In genomic region chr7:103632005-103632639, GRCh38 we compare ENCODE assay signal across 21 cellular contexts.
"Had no signal": no experiment of that assay in that cellular context is flagged by ENCODE, and none has a peak within 500 bp of the region (broad histone marks: within the 10 kb centered on the region; RNA-seq: fewer than 3 reads in every experiment).

No MANE protein-coding gene starts in this region.

- H3K4me1 ChIP-seq: gastroesophageal sphincter, heart right ventricle, stomach, vagina had no signal

- H3K4me3 ChIP-seq: coronary artery, gastroesophageal sphincter, heart right ventricle, ovary, stomach, vagina had no signal

- H3K4me3 Mint-ChIP-seq: activated CD4-positive, alpha-beta memory T cell treated with anti-CD3 and anti-CD28 coated beads, Interleukin-2, amount 10 ng/mL, durations not matched to agents 7 days and 5 days; activated CD8-positive, alpha-beta memory T cell treated with anti-CD3 and anti-CD28 coated beads, Interleukin-2, amount 10 ng/mL, durations not matched to agents 7 days and 5 days; activated naive CD8-positive, alpha-beta T cell treated with anti-CD3 and anti-CD28 coated beads, Interleukin-2, amount 10 ng/mL, durations not matched to agents 7 days and 5 days; brain; central memory CD8-positive, alpha-beta T cell; naive thymus-derived CD4-positive, alpha-beta T cell; stimulated activated effector memory CD8-positive, alpha-beta T cell treated with anti-CD3 and anti-CD28 coated beads, Interleukin-12 subunit alpha, Interleukin-12 subunit beta, amount 100 ng/mL, for 72 hours had no signal

- H3K9me3 Mint-ChIP-seq: activated CD4-positive, alpha-beta memory T cell treated with anti-CD3 and anti-CD28 coated beads, Interleukin-2, amount 10 ng/mL, durations not matched to agents 7 days and 5 days; activated naive CD8-positive, alpha-beta T cell treated with anti-CD3 and anti-CD28 coated beads, Interleukin-2, amount 10 ng/mL, durations not matched to agents 7 days and 5 days; brain; central memory CD8-positive, alpha-beta T cell; naive thymus-derived CD4-positive, alpha-beta T cell; stimulated activated effector memory CD8-positive, alpha-beta T cell treated with anti-CD3 and anti-CD28 coated beads, Interleukin-12 subunit alpha, Interleukin-12 subunit beta, amount 100 ng/mL, for 72 hours had no signal

- ATAC-seq: activated CD8-positive, alpha-beta memory T cell treated with anti-CD3 and anti-CD28 coated beads, Interleukin-2, amount 10 ng/mL, durations not matched to agents 7 days and 5 days; esophagus mucosa; gastroesophageal sphincter; heart right ventricle; left cardiac atrium; naive thymus-derived CD4-positive, alpha-beta T cell; sciatic nerve; stimulated activated effector memory CD8-positive, alpha-beta T cell treated with anti-CD3 and anti-CD28 coated beads, Interleukin-12 subunit alpha, Interleukin-12 subunit beta, amount 100 ng/mL, for 72 hours had no signal

- H3K27ac ChIP-seq: coronary artery, gastroesophageal sphincter, heart right ventricle, ovary, stomach, vagina had no signal

- H3K4me1 Mint-ChIP-seq: activated CD4-positive, alpha-beta memory T cell treated with anti-CD3 and anti-CD28 coated beads, Interleukin-2, amount 10 ng/mL, durations not matched to agents 7 days and 5 days; activated CD8-positive, alpha-beta memory T cell treated with anti-CD3 and anti-CD28 coated beads, Interleukin-2, amount 10 ng/mL, durations not matched to agents 7 days and 5 days; activated naive CD8-positive, alpha-beta T cell treated with anti-CD3 and anti-CD28 coated beads, Interleukin-2, amount 10 ng/mL, durations not matched to agents 7 days and 5 days; brain; central memory CD8-positive, alpha-beta T cell; naive thymus-derived CD4-positive, alpha-beta T cell; stimulated activated effector memory CD8-positive, alpha-beta T cell treated with anti-CD3 and anti-CD28 coated beads, Interleukin-12 subunit alpha, Interleukin-12 subunit beta, amount 100 ng/mL, for 72 hours had no signal

- H3K27ac Mint-ChIP-seq: activated CD4-positive, alpha-beta memory T cell treated with anti-CD3 and anti-CD28 coated beads, Interleukin-2, amount 10 ng/mL, durations not matched to agents 7 days and 5 days; activated CD8-positive, alpha-beta memory T cell treated with anti-CD3 and anti-CD28 coated beads, Interleukin-2, amount 10 ng/mL, durations not matched to agents 7 days and 5 days; activated naive CD8-positive, alpha-beta T cell treated with anti-CD3 and anti-CD28 coated beads, Interleukin-2, amount 10 ng/mL, durations not matched to agents 7 days and 5 days; brain; naive thymus-derived CD4-positive, alpha-beta T cell; stimulated activated effector memory CD8-positive, alpha-beta T cell treated with anti-CD3 and anti-CD28 coated beads, Interleukin-12 subunit alpha, Interleukin-12 subunit beta, amount 100 ng/mL, for 72 hours had no signal

- H3K36me3 Mint-ChIP-seq: activated CD8-positive, alpha-beta memory T cell treated with anti-CD3 and anti-CD28 coated beads, Interleukin-2, amount 10 ng/mL, durations not matched to agents 7 days and 5 days; activated naive CD8-positive, alpha-beta T cell treated with anti-CD3 and anti-CD28 coated beads, Interleukin-2, amount 10 ng/mL, durations not matched to agents 7 days and 5 days; brain; naive thymus-derived CD4-positive, alpha-beta T cell; stimulated activated effector memory CD8-positive, alpha-beta T cell treated with anti-CD3 and anti-CD28 coated beads, Interleukin-12 subunit alpha, Interleukin-12 subunit beta, amount 100 ng/mL, for 72 hours had no signal

- H3K27me3 ChIP-seq: gastroesophageal sphincter, heart right ventricle, ovary, stomach, vagina had no signal

- DNase-seq: activated CD4-positive, alpha-beta memory T cell treated with anti-CD3 and anti-CD28 coated beads, Interleukin-2, amount 10 ng/mL, durations not matched to agents 7 days and 5 days; activated CD4-positive, alpha-beta T cell treated with anti-CD3 and anti-CD28 coated beads for 48 hours; activated CD4-positive, CD25-positive, alpha-beta regulatory T cell; activated CD8-positive, alpha-beta memory T cell treated with anti-CD3 and anti-CD28 coated beads, Interleukin-2, amount 10 ng/mL, durations not matched to agents 7 days and 5 days; activated naive CD8-positive, alpha-beta T cell treated with anti-CD3 and anti-CD28 coated beads, Interleukin-2, amount 10 ng/mL, durations not matched to agents 7 days and 5 days; heart right ventricle; left cardiac atrium; mesenchymal stem cell; naive thymus-derived CD4-positive, alpha-beta T cell; ovary; stimulated activated CD4-positive, alpha-beta T cell treated with anti-CD3 and anti-CD28 coated beads, Interleukin-4, amount 100 ng/mL, for 24 hours; stomach; T1000 had no signal

- H3K9me3 ChIP-seq: gastroesophageal sphincter, heart right ventricle, ovary, stomach, vagina had no signal

- H3K27me3 Mint-ChIP-seq: activated CD4-positive, alpha-beta memory T cell treated with anti-CD3 and anti-CD28 coated beads, Interleukin-2, amount 10 ng/mL, durations not matched to agents 7 days and 5 days; activated naive CD8-positive, alpha-beta T cell treated with anti-CD3 and anti-CD28 coated beads, Interleukin-2, amount 10 ng/mL, durations not matched to agents 7 days and 5 days had no signal

- H3K36me3 ChIP-seq: gastroesophageal sphincter, heart right ventricle, ovary, stomach, vagina had no signal
